11 cellular contexts compared by ENCODE assay signal in genomic region chr18:77066101-77066500, GRCh38.
DNase-seq lines count a peak whose midpoint lies in the region; ATAC-seq and TF ChIP-seq lines count a peak whose summit lies in the region.
"Had no signal": no experiment of that assay in that cellular context is flagged by ENCODE, and none has a peak within 500 bp of the region (broad histone marks: within the 10 kb centered on the region; RNA-seq: fewer than 3 reads in every experiment).

No MANE protein-coding gene starts in this region.

- H3K9me3 ChIP-seq in Peyer's patch, result no peaks in the 10 kb centered on the region
- no peaks in the 10 kb centered on the region for H3K9me3 ChIP-seq in esophagus (ENCODE audit: control insufficient read depth in 2 of 2, insufficient read depth in 1 of 2, low read depth in 1 of 2, low read length in 1 of 2)
- no peaks in the 10 kb centered on the region for H3K9me3 ChIP-seq in OCI-LY7 (ENCODE audit: low read length)

- peak overlapping the region; percentile 67 for H3K4me3 Mint-ChIP-seq in T-helper 1 cell treated with Interleukin-12 subunit alpha and Interleukin-12 subunit beta and Interleukin-4 antibody, amounts not matched to agents 30 μg/mL and 1 μg/mL, for 36 hours
- no peak overlapping the region for H3K4me3 Mint-ChIP-seq in stimulated activated memory B cell treated with anti-CD40 and anti-IgM and Interleukin-4, amounts not matched to agents 10 μg/mL and 1 μg/mL and 100 μg/mL, for 72 hours

- H3K27ac ChIP-seq in Peyer's patch, result peak overlapping the region; percentile 55 to 73 (median 68)
- peak overlapping the region; percentile 36 to 72 for H3K27ac ChIP-seq in esophagus (ENCODE audit: low read depth in 2 of 2, low read length in 1 of 2)
- H3K27ac ChIP-seq in OCI-LY7 (ENCODE audit: low read depth, low read length, poor library complexity, severe bottlenecking), result no peak overlapping the region

- WGBS in esophagus, 2 donors, result 97% methylated on average over 9 of the region's 9 CpGs

- no peaks in the 10 kb centered on the region for H3K27me3 ChIP-seq in Peyer's patch
- H3K27me3 ChIP-seq in esophagus (ENCODE audit: control insufficient read depth in 1 of 2, insufficient read depth in 2 of 2, low read length in 2 of 2), result no peaks in the 10 kb centered on the region

- no peak for ATAC-seq in stimulated activated memory B cell treated with anti-CD40 and anti-IgM and Interleukin-4, amounts not matched to agents 10 μg/mL and 1 μg/mL and 100 μg/mL, for 72 hours
- ATAC-seq in HG02938 (IDR thresholded peaks at IDR 0.05; ENCODE audit: unreplicated experiment), result no peak

- H3K27me3 Mint-ChIP-seq in T-helper 1 cell treated with Interleukin-12 subunit alpha and Interleukin-12 subunit beta and Interleukin-4 antibody, amounts not matched to agents 30 μg/mL and 1 μg/mL, for 36 hours (ENCODE audit: low read depth), result no peaks in the 10 kb centered on the region
- no peaks in the 10 kb centered on the region for H3K27me3 Mint-ChIP-seq in stimulated activated memory B cell treated with anti-CD40 and anti-IgM and Interleukin-4, amounts not matched to agents 10 μg/mL and 1 μg/mL and 100 μg/mL, for 72 hours

- TF ChIP-seq CTCF in Peyer's patch (IDR thresholded peaks at IDR 0.05), result no peak
- TF ChIP-seq CTCF in OCI-LY7 (conservative IDR thresholded peaks at IDR 0.05; ENCODE audit: low read length), result no peak

- CTCF ChIA-PET in OCI-LY7 (lab: Charles Lee; ENCODE audit: unreplicated experiment), result no interaction called here

- peaks cover 63% of the 10 kb centered on the region for H3K36me3 Mint-ChIP-seq in T-helper 1 cell treated with Interleukin-12 subunit alpha and Interleukin-12 subunit beta and Interleukin-4 antibody, amounts not matched to agents 30 μg/mL and 1 μg/mL, for 36 hours (ENCODE audit: low read depth)
- H3K36me3 Mint-ChIP-seq in stimulated activated memory B cell treated with anti-CD40 and anti-IgM and Interleukin-4, amounts not matched to agents 10 μg/mL and 1 μg/mL and 100 μg/mL, for 72 hours, result peaks cover 62% of the 10 kb centered on the region

- H3K4me3 ChIP-seq in Peyer's patch (no peak overlapping the region), esophagus (ENCODE audit: low read depth in 1 of 2, low read length in 2 of 2) (no peak overlapping the region), OCI-LY7 (ENCODE audit: low read depth, low read length, poor library complexity, severe bottlenecking) (no peak overlapping the region)

- no TSS peak for BruUV-seq in OCI-LY7 (replicated peaks; lab: Mats Ljungman, UMichigan)

- H3K4me1 ChIP-seq in Peyer's patch (peaks cover 2 to 65% (median 42%) of the 10 kb centered on the region in 4 donors), esophagus (ENCODE audit: control insufficient read depth in 2 of 2, insufficient read depth in 2 of 2, low read length in 1 of 2) (peaks cover 7 to 15% of the 10 kb centered on the region in 2 donors), OCI-LY7 (ENCODE audit: insufficient read depth, low read length, poor library complexity, severe bottlenecking) (peaks cover 61% of the 10 kb centered on the region)

- intact Hi-C loops in head of caudate nucleus (cut with DNase I), result loop anchor here (10.0 kb wide), 1 partner anchor 139 kb away; no protein-coding TSS in a partner anchor
- intact Hi-C loops in OCI-LY7 (cut with micrococcal nuclease; ENCODE audit: unreplicated experiment), result no loop called here

- H3K9me2 ChIP-seq in OCI-LY7 (ENCODE audit: insufficient read depth, low read length), result no peaks in the 10 kb centered on the region

- H3K4me2 ChIP-seq in OCI-LY7 (ENCODE audit: low read length), result no peak overlapping the region

- H3K79me2 ChIP-seq in OCI-LY7 (ENCODE audit: insufficient read depth, low read depth, low read length), result no peaks in the 10 kb centered on the region

- TF ChIP-seq POLR2A in Peyer's patch (IDR thresholded peaks at IDR 0.05), result no peak

- H2AFZ ChIP-seq in OCI-LY7 (ENCODE audit: low read length), result no peak overlapping the region

- POLR2A ChIA-PET in OCI-LY7 (lab: Charles Lee), result interaction anchor here (0.6 kb wide), 1 partner anchor 326 kb away, joined by 3 read pairs; no protein-coding TSS in a partner anchor

- H4K20me1 ChIP-seq in OCI-LY7 (ENCODE audit: insufficient read depth, low read length), result no peaks in the 10 kb centered on the region

- peak overlapping the region; percentile 92 for H3K27ac Mint-ChIP-seq in T-helper 1 cell treated with Interleukin-12 subunit alpha and Interleukin-12 subunit beta and Interleukin-4 antibody, amounts not matched to agents 30 μg/mL and 1 μg/mL, for 36 hours
- H3K27ac Mint-ChIP-seq in stimulated activated memory B cell treated with anti-CD40 and anti-IgM and Interleukin-4, amounts not matched to agents 10 μg/mL and 1 μg/mL and 100 μg/mL, for 72 hours, result peak overlapping the region; percentile 99

- no peaks in the 10 kb centered on the region for H3K9me3 Mint-ChIP-seq in T-helper 1 cell treated with Interleukin-12 subunit alpha and Interleukin-12 subunit beta and Interleukin-4 antibody, amounts not matched to agents 30 μg/mL and 1 μg/mL, for 36 hours
- peaks cover 3% of the 10 kb centered on the region for H3K9me3 Mint-ChIP-seq in stimulated activated memory B cell treated with anti-CD40 and anti-IgM and Interleukin-4, amounts not matched to agents 10 μg/mL and 1 μg/mL and 100 μg/mL, for 72 hours

- peaks cover 93% of the 10 kb centered on the region for H3K4me1 Mint-ChIP-seq in T-helper 1 cell treated with Interleukin-12 subunit alpha and Interleukin-12 subunit beta and Interleukin-4 antibody, amounts not matched to agents 30 μg/mL and 1 μg/mL, for 36 hours (ENCODE audit: low read depth)
- peaks cover 95% of the 10 kb centered on the region for H3K4me1 Mint-ChIP-seq in stimulated activated memory B cell treated with anti-CD40 and anti-IgM and Interleukin-4, amounts not matched to agents 10 μg/mL and 1 μg/mL and 100 μg/mL, for 72 hours

- H3K36me3 ChIP-seq in Peyer's patch (peaks cover 0 to 10% (median 0%) of the 10 kb centered on the region in 3 donors), esophagus (ENCODE audit: control insufficient read depth in 2 of 2, insufficient read depth in 2 of 2, low read length in 1 of 2) (peaks cover 0 to 6% of the 10 kb centered on the region in 2 donors), OCI-LY7 (ENCODE audit: insufficient read depth, low read length) (peaks cover 23% of the 10 kb centered on the region)

- no peak for DNase-seq in T-helper 1 cell
- DNase-seq in Peyer's patch, result peak in 1 of 3 donors; percentile 9
- DNase-seq in head of caudate nucleus, result no peak
- DNase-seq in OCI-LY7 (ENCODE audit: low spot score), result no peak
- DNase-seq: 8988T; NCI-H524 treated with DMSO at 0.1 percent for 48 hours; stimulated activated CD4-positive, alpha-beta T cell treated with anti-CD3 and anti-CD28 coated beads, Interleukin-15, amount 100 ng/mL, for 24 hours had no signal
